ENCODE assay signal across 14 cellular contexts in the genomic region with DNA sequence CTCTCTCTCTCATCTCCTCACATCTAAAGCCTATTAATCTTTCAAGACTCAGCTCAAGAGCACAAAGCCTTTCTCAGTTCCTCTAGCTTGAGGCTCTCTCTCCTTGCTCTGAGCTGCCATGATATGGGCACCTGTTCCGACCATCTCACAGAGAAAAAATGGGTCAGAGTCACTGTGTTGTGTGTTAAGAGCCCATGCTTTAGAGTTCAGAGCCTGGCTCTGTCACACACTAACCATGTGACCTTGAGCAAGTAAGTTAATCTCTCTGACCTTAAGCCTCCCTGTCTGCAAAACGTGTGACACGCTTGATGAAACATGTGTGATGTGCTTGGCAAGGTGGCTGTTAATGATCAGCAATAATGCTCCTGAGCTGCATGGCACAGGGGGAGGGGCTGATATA.
DNase-seq lines count a peak whose midpoint lies in the region; ATAC-seq, FAIRE-seq and TF ChIP-seq lines count a peak whose summit lies in the region.
"Had no signal": no experiment of that assay in that cellular context is flagged by ENCODE, and none has a peak within 500 bp of the region (broad histone marks: within the 10 kb centered on the region; RNA-seq: fewer than 3 reads in every experiment).

No MANE protein-coding gene starts in this region.

- CTCF ChIA-PET in HepG2 (lab: Yijun Ruan, JAX; ENCODE audit: low intra/inter-chr PET ratio, low total read pairs) = no interaction called here
- CTCF ChIA-PET in A673 (lab: Charles Lee) = no interaction called here

- no peaks in the 10 kb centered on the region for H3K9me3 ChIP-seq in H9 (ENCODE audit: control insufficient read depth, low read depth, low read length)
- no peaks in the 10 kb centered on the region for H3K9me3 ChIP-seq in HepG2 (ENCODE audit: low read length)
- H3K9me3 ChIP-seq in A673 (ENCODE audit: low read depth, low read length, poor library complexity, severe bottlenecking) = no peaks in the 10 kb centered on the region
- H3K9me3 ChIP-seq: SJSA1 had no signal

- H3K23me2 ChIP-seq in H9 (ENCODE audit: insufficient read length, low read depth, low read length, poor library complexity, severe bottlenecking) = no peaks in the 10 kb centered on the region

- H3K18ac ChIP-seq in H9 (ENCODE audit: insufficient read length, low read depth, low read length) = no peak overlapping the region

- no peak for TF ChIP-seq RAD21 in HepG2 (CRISPR knock-in tag; IDR thresholded peaks at IDR 0.05)

- no peaks in the 10 kb centered on the region for H3K36me3 Mint-ChIP-seq in H9 (ENCODE audit: insufficient read depth in 1 of 3, low read depth in 3 of 3)
- no peaks in the 10 kb centered on the region for H3K36me3 Mint-ChIP-seq in natural killer cell treated with Interleukin-12 subunit alpha and Interleukin-12 subunit beta and Interleukin-15 and Interleukin-18, amount 100 ng/mL, for 72 hours

- H2BK5ac ChIP-seq in H9 (ENCODE audit: insufficient read length, low read length) = no peak overlapping the region

- H3K4me1 ChIP-seq in H9 (ENCODE audit: insufficient read depth, low read length) (no peaks in the 10 kb centered on the region), HepG2 (ENCODE audit: insufficient read depth, low read length) (peaks cover 53% of the 10 kb centered on the region), A673 (ENCODE audit: insufficient read depth, low read length, poor library complexity, severe bottlenecking) (no peaks in the 10 kb centered on the region)

- H3K4me3 Mint-ChIP-seq in H9 = no peak overlapping the region
- no peak overlapping the region for H3K4me3 Mint-ChIP-seq in natural killer cell treated with Interleukin-12 subunit alpha and Interleukin-12 subunit beta and Interleukin-15 and Interleukin-18, amount 100 ng/mL, for 72 hours
- H3K4me3 Mint-ChIP-seq: CD4-positive, alpha-beta memory T cell had no signal

- DNase-seq in H9 (no peak), NCI-H82 (lab: John Stamatoyannopoulos, UW) (peak; percentile 80), HepG2 (ENCODE audit: low spot score) (peak; percentile 46), NCI-H2081 treated with DMSO at 0.1 percent for 48 hours (lab: John Stamatoyannopoulos, UW) (no peak), A673 (ENCODE audit: low spot score) (no peak), H54 (ENCODE audit: insufficient read length, low spot score) (no peak)
- no peak for DNase-seq in natural killer cell treated with Interleukin-12 subunit alpha and Interleukin-12 subunit beta and Interleukin-15 and Interleukin-18, amount 100 ng/mL, for 72 hours (ENCODE audit: low spot score)
- DNase-seq: activated CD4-positive, alpha-beta T cell treated with anti-CD3 and anti-CD28 coated beads for 1 hour; activated effector memory CD4-positive, alpha-beta T cell treated with Interleukin-2 at 50 U/mL for 16 hours; CD4-positive, alpha-beta memory T cell; NCI-H1048; NCI-H510A had no signal

- no peak overlapping the region for H2BK120ac ChIP-seq in H9 (ENCODE audit: low read depth, low read length, poor library complexity, severe bottlenecking)

- ATAC-seq in GM18508 (IDR thresholded peaks at IDR 0.05; ENCODE audit: insufficient read depth, unreplicated experiment) (peak; percentile 32), HepG2 (peak; percentile 60)
- ATAC-seq in natural killer cell treated with Interleukin-12 subunit alpha and Interleukin-12 subunit beta and Interleukin-15 and Interleukin-18, amount 100 ng/mL, for 72 hours = no peak

- H3K14ac ChIP-seq in H9 (ENCODE audit: insufficient read depth, low read length) = no peak overlapping the region

- H3K79me2 ChIP-seq in H9 (ENCODE audit: insufficient read depth, low read length) (no peaks in the 10 kb centered on the region), HepG2 (ENCODE audit: insufficient read depth, low read length) (no peaks in the 10 kb centered on the region)

- in situ Hi-C loops in HepG2 (cut with HindIII; ENCODE audit: extremely low pct_ligation_motif_present, low pct_unique_long_range_greater_than_20kb) = no loop called here

- peaks cover 1% of the 10 kb centered on the region for H3K27me3 Mint-ChIP-seq in H9 (ENCODE audit: low read depth)
- peaks cover 0 to 14% of the 10 kb centered on the region in 2 donors for H3K27me3 Mint-ChIP-seq in natural killer cell treated with Interleukin-12 subunit alpha and Interleukin-12 subunit beta and Interleukin-15 and Interleukin-18, amount 100 ng/mL, for 72 hours
- H3K27me3 Mint-ChIP-seq: CD4-positive, alpha-beta memory T cell had no signal

- no peak overlapping the region for H3K23ac ChIP-seq in H9 (ENCODE audit: insufficient read length, low read depth, low read length)

- no peak overlapping the region for H3K4me2 ChIP-seq in H9 (ENCODE audit: insufficient read depth, insufficient read length, low read length)
- H3K4me2 ChIP-seq in HepG2 (ENCODE audit: low read depth, low read length) = no peak overlapping the region

- WGBS in H9 (ENCODE audit: extremely low coverage, insufficient read length, low lambda C conversion rate) = no CpG with 5 or more reads among the region's 3 CpGs
- WGBS in HepG2 (ENCODE audit: low lambda C conversion rate) = 52% methylated on average over 3 of the region's 3 CpGs

- H3K4ac ChIP-seq in H9 (ENCODE audit: low read depth, low read length) = no peak overlapping the region

- H3T11ph ChIP-seq in H9 (ENCODE audit: low read length) = no peak overlapping the region

- no peak overlapping the region for H4K5ac ChIP-seq in H9 (ENCODE audit: insufficient read length, low read depth, low read length)

- FAIRE-seq in HepG2 (lab: Jason Lieb, UNC) = no peak
- FAIRE-seq in H54 (lab: Jason Lieb, UNC) = no peak

- H2AK5ac ChIP-seq in H9 (ENCODE audit: insufficient read length, low read length) = peak overlapping the region; percentile 75

- H4K91ac ChIP-seq in H9 (ENCODE audit: insufficient read length, low read depth, low read length) = no peak overlapping the region

- intact Hi-C loops in HepG2 (cut with micrococcal nuclease; ENCODE audit: unreplicated experiment) = no loop called here
- intact Hi-C loops in A673 (cut with micrococcal nuclease; ENCODE audit: unreplicated experiment) = no loop called here

- TF ChIP-seq POLR2A in HepG2 (IDR thresholded peaks at IDR 0.05; ENCODE audit: insufficient read depth in 1 of 2, low read depth in 2 of 2, low read length in 2 of 2) (no peak), H54 (IDR thresholded peaks at IDR 0.05; ENCODE audit: low read depth, low read length) (no peak)

- H4K20me1 ChIP-seq in H9 (ENCODE audit: control insufficient read depth, insufficient read depth, insufficient read length) (no peaks in the 10 kb centered on the region), HepG2 (ENCODE audit: insufficient read depth, low read length) (no peaks in the 10 kb centered on the region)

- H3K27me3 ChIP-seq in H9 (ENCODE audit: insufficient read depth, low read length) (no peaks in the 10 kb centered on the region), HepG2 (ENCODE audit: control insufficient read depth in 1 of 2, insufficient read depth in 2 of 2, low read length in 2 of 2) (no peaks in the 10 kb centered on the region), A673 (replicated peaks; ENCODE audit: insufficient read depth, low read depth, low read length, poor library complexity) (no peaks in the 10 kb centered on the region)
- H3K27me3 ChIP-seq: SJSA1 had no signal

- no peak overlapping the region for H3K27ac Mint-ChIP-seq in H9
- no peak overlapping the region for H3K27ac Mint-ChIP-seq in natural killer cell treated with Interleukin-12 subunit alpha and Interleukin-12 subunit beta and Interleukin-15 and Interleukin-18, amount 100 ng/mL, for 72 hours
- H3K27ac Mint-ChIP-seq: CD4-positive, alpha-beta memory T cell had no signal

- H3K36me3 ChIP-seq in HepG2 (replicated peaks in 1 of 2; ENCODE audit: control insufficient read depth in 1 of 2, insufficient read depth in 2 of 2, low read length in 2 of 2) (no peaks in the 10 kb centered on the region), A673 (ENCODE audit: insufficient read depth, low read length, poor library complexity, severe bottlenecking) (no peaks in the 10 kb centered on the region)
- H3K36me3 ChIP-seq: SJSA1 had no signal

- H2BK20ac ChIP-seq in H9 (ENCODE audit: low read depth, low read length, poor library complexity, severe bottlenecking) = no peak overlapping the region

- no peak overlapping the region for H3K56ac ChIP-seq in H9 (ENCODE audit: insufficient read length, low read depth, low read length)

- H2BK15ac ChIP-seq in H9 (ENCODE audit: low read depth, low read length) = no peak overlapping the region

- POLR2A ChIA-PET in HepG2 (lab: Yijun Ruan, JAX) (no interaction called here), A673 (lab: Charles Lee; ENCODE audit: low non-redundant PET) (no interaction called here)

- H2BK12ac ChIP-seq in H9 (ENCODE audit: insufficient read length, low read depth, low read length) = no peak overlapping the region

- H3K9ac ChIP-seq in H9 (ENCODE audit: extremely low read depth, insufficient read length, low read length) = no peak overlapping the region
- no peak overlapping the region for H3K9ac ChIP-seq in HepG2 (ENCODE audit: insufficient read depth, low read depth, low read length)

- peaks cover 30 to 34% of the 10 kb centered on the region in 2 experiments for H3K4me1 Mint-ChIP-seq in H9
- H3K4me1 Mint-ChIP-seq in natural killer cell treated with Interleukin-12 subunit alpha and Interleukin-12 subunit beta and Interleukin-15 and Interleukin-18, amount 100 ng/mL, for 72 hours (ENCODE audit: low read depth in 2 of 2) = peaks cover 0 to 3% of the 10 kb centered on the region in 2 donors

- H3K27ac ChIP-seq in H9 (ENCODE audit: insufficient read length, low read depth, low read length) = no peak overlapping the region
- peak overlapping the region; percentile 13 for H3K27ac ChIP-seq in HepG2 (ENCODE audit: extremely low read length, insufficient read depth, low read length)
- no peak overlapping the region for H3K27ac ChIP-seq in A673 (ENCODE audit: low read depth, low read length, poor library complexity, severe bottlenecking)
- H3K27ac ChIP-seq: SJSA1 had no signal

- BruUV-seq in HepG2 (replicated peaks; lab: Mats Ljungman, UMichigan) (no TSS peak), A673 (replicated peaks; lab: Mats Ljungman, UMichigan) (no TSS peak)

- no peaks in the 10 kb centered on the region for H3K79me1 ChIP-seq in H9 (ENCODE audit: insufficient read depth, low read depth, low read length, poor library complexity, severe bottlenecking)

- TF ChIP-seq EP300 in HepG2 (IDR thresholded peaks at IDR 0.05; ENCODE audit: low read depth in 2 of 2, low read length in 2 of 2) (no peak), HepG2 (CRISPR knock-in tag; IDR thresholded peaks at IDR 0.05; ENCODE audit: borderline replicate concordance) (no peak)

- TF ChIP-seq CTCF in H9 (conservative IDR thresholded peaks at IDR 0.05) (no peak), HepG2 (CRISPR knock-in tag; IDR thresholded peaks at IDR 0.05) (no peak), A673 (conservative IDR thresholded peaks at IDR 0.05; ENCODE audit: low read depth, low read length) (no peak)

- H2AFZ ChIP-seq in H9 (ENCODE audit: low read length) = no peak overlapping the region
- H2AFZ ChIP-seq in HepG2 (ENCODE audit: low read length) = no peak overlapping the region

- no peaks in the 10 kb centered on the region for H3K9me3 Mint-ChIP-seq in H9
- no peaks in the 10 kb centered on the region for H3K9me3 Mint-ChIP-seq in natural killer cell treated with Interleukin-12 subunit alpha and Interleukin-12 subunit beta and Interleukin-15 and Interleukin-18, amount 100 ng/mL, for 72 hours
- H3K9me3 Mint-ChIP-seq: CD4-positive, alpha-beta memory T cell had no signal

- no peak overlapping the region for H4K8ac ChIP-seq in H9 (replicated peaks; ENCODE audit: insufficient read length, low read depth, low read length)

- H3K4me3 ChIP-seq in HepG2 (replicated peaks in 1 of 3; ENCODE audit: insufficient read depth in 1 of 3, low read depth in 2 of 3, low read length in 3 of 3) (no peak overlapping the region), A673 (ENCODE audit: low read depth, low read length, poor library complexity, severe bottlenecking) (no peak overlapping the region)
- H3K4me3 ChIP-seq: SJSA1 had no signal

Comparison
In these comparisons a context has a peak if more than half of its experiments do, and no peak if none do; other contexts are left out.
1. ATAC-seq: peak in GM18508 (single experiment) and HepG2 (single experiment); none in natural killer cell treated with Interleukin-12 subunit alpha and Interleukin-12 subunit beta and Interleukin-15 and Interleukin-18, amount 100 ng/mL, for 72 hours (0 of 2).
2. DNase-seq: peak in NCI-H82 (single experiment) and HepG2 (single experiment); none in H9 (single experiment), natural killer cell treated with Interleukin-12 subunit alpha and Interleukin-12 subunit beta and Interleukin-15 and Interleukin-18, amount 100 ng/mL, for 72 hours (single experiment), NCI-H2081 treated with DMSO at 0.1 percent for 48 hours (single experiment), A673 (single experiment) and H54 (single experiment).